Comparison of ENCODE assay signal across 29 cellular contexts in genomic region chr16:26196806-26197205, GRCh38.
"Had no signal": no experiment of that assay in that cellular context is flagged by ENCODE, and none has a peak within 500 bp of the region (broad histone marks: within the 10 kb centered on the region; RNA-seq: fewer than 3 reads in every experiment).

No MANE protein-coding gene starts in this region.

- H3K27ac Mint-ChIP-seq: naive thymus-derived CD4-positive, alpha-beta T cell; natural killer cell; nephron; neural progenitor cell; progenitor cell of endocrine pancreas; stimulated activated effector memory CD8-positive, alpha-beta T cell treated with anti-CD3 and anti-CD28 coated beads, Interleukin-12 subunit alpha, Interleukin-12 subunit beta, amount 100 ng/mL, for 72 hours; stimulated activated naive B cell treated with anti-CD40 and anti-IgM and Interleukin-4, amounts not matched to agents 10 μg/mL and 1 μg/mL and 100 μg/mL, for 72 hours; stimulated activated naive CD8-positive, alpha-beta T cell treated with anti-CD3 and anti-CD28 coated beads, Interleukin-15, Interleukin-2, amounts not matched to agents 100 ng/mL and 50 ng/mL, for 24 hours; type B pancreatic cell had no signal

- H3K4me1 Mint-ChIP-seq: naive thymus-derived CD4-positive, alpha-beta T cell; natural killer cell; nephron; stimulated activated effector memory CD8-positive, alpha-beta T cell treated with anti-CD3 and anti-CD28 coated beads, Interleukin-12 subunit alpha, Interleukin-12 subunit beta, amount 100 ng/mL, for 72 hours; stimulated activated naive B cell treated with anti-CD40 and anti-IgM and Interleukin-4, amounts not matched to agents 10 μg/mL and 1 μg/mL and 100 μg/mL, for 72 hours had no signal

- H3K27me3 Mint-ChIP-seq: stimulated activated naive B cell treated with anti-CD40 and anti-IgM and Interleukin-4, amounts not matched to agents 10 μg/mL and 1 μg/mL and 100 μg/mL, for 72 hours; stimulated activated naive CD8-positive, alpha-beta T cell treated with anti-CD3 and anti-CD28 coated beads, Interleukin-15, Interleukin-2, amounts not matched to agents 100 ng/mL and 50 ng/mL, for 24 hours had no signal

- DNase-seq: naive thymus-derived CD4-positive, alpha-beta T cell; natural killer cell; occipital lobe; ovary; posterior cingulate gyrus; psoas muscle; right lobe of liver; sigmoid colon; small intestine; stimulated activated CD4-positive, alpha-beta T cell treated with anti-CD3 and anti-CD28 coated beads, Interleukin-15, amount 100 ng/mL, for 24 hours; stimulated activated CD4-positive, alpha-beta T cell treated with anti-CD3 and anti-CD28 coated beads, Interleukin-2, amount 100 ng/mL, for 24 hours; stimulated activated CD4-positive, alpha-beta T cell treated with anti-CD3 and anti-CD28 coated beads, Interleukin-2, amount 100 ng/mL, for 48 hours; stimulated activated CD4-positive, alpha-beta T cell treated with anti-CD3 and anti-CD28 coated beads, Interleukin-4, amount 100 ng/mL, for 24 hours; stimulated activated naive B cell treated with anti-CD40 and anti-IgM and Interleukin-4, amounts not matched to agents 10 μg/mL and 1 μg/mL and 100 μg/mL, for 72 hours; stimulated activated naive CD4-positive, alpha-beta T cell treated with Interleukin-2 at 50 U/mL for 16 hours; stomach; testis; tibial artery; transverse colon; upper lobe of right lung; uterus had no signal

- H3K4me2 ChIP-seq: neural progenitor cell had no signal

- H3K4me1 ChIP-seq: neural progenitor cell, parathyroid adenoma, psoas muscle, right lobe of liver, sigmoid colon, stomach, suprapubic skin, testis, tibial artery, transverse colon, upper lobe of right lung, uterus had no signal

- H3K27me3 ChIP-seq: neural progenitor cell, ovary, right lobe of liver, sigmoid colon, stomach, suprapubic skin, testis, tibial artery, transverse colon, upper lobe of right lung, uterus had no signal

- H3K9me3 Mint-ChIP-seq: nephron, neural progenitor cell, type B pancreatic cell had no signal

- H3K27ac ChIP-seq: neural progenitor cell, ovary, parathyroid adenoma, psoas muscle, right lobe of liver, sigmoid colon, stomach, suprapubic skin, testis, tibial artery, transverse colon, upper lobe of right lung, uterus had no signal

- ATAC-seq: naive thymus-derived CD4-positive, alpha-beta T cell; natural killer cell; psoas muscle; right lobe of liver; stimulated activated effector memory CD8-positive, alpha-beta T cell treated with anti-CD3 and anti-CD28 coated beads, Interleukin-12 subunit alpha, Interleukin-12 subunit beta, amount 100 ng/mL, for 72 hours; stimulated activated naive B cell treated with anti-CD40 and anti-IgM and Interleukin-4, amounts not matched to agents 10 μg/mL and 1 μg/mL and 100 μg/mL, for 72 hours; upper lobe of right lung had no signal

- H3K36me3 ChIP-seq: neural progenitor cell, ovary, right lobe of liver, sigmoid colon, stomach, suprapubic skin, tibial artery, transverse colon, upper lobe of right lung, uterus had no signal

- H3K4me3 Mint-ChIP-seq: naive thymus-derived CD4-positive, alpha-beta T cell; natural killer cell; nephron; neural progenitor cell; stimulated activated effector memory CD8-positive, alpha-beta T cell treated with anti-CD3 and anti-CD28 coated beads, Interleukin-12 subunit alpha, Interleukin-12 subunit beta, amount 100 ng/mL, for 72 hours; stimulated activated naive B cell treated with anti-CD40 and anti-IgM and Interleukin-4, amounts not matched to agents 10 μg/mL and 1 μg/mL and 100 μg/mL, for 72 hours; stimulated activated naive CD8-positive, alpha-beta T cell treated with anti-CD3 and anti-CD28 coated beads, Interleukin-15, Interleukin-2, amounts not matched to agents 100 ng/mL and 50 ng/mL, for 24 hours; type B pancreatic cell had no signal

- H3K9ac ChIP-seq: neural progenitor cell, parathyroid adenoma had no signal

- H3K9me3 ChIP-seq: ovary, psoas muscle, right lobe of liver, stomach, suprapubic skin, testis, transverse colon, upper lobe of right lung had no signal

- H3K79me2 ChIP-seq: parathyroid adenoma had no signal

- H3K4me3 ChIP-seq: neural progenitor cell, ovary, psoas muscle, right lobe of liver, sigmoid colon, stomach, suprapubic skin, testis, tibial artery, transverse colon, upper lobe of right lung, uterus had no signal

- H3K36me3 Mint-ChIP-seq: naive thymus-derived CD4-positive, alpha-beta T cell; natural killer cell; neural progenitor cell; stimulated activated effector memory CD8-positive, alpha-beta T cell treated with anti-CD3 and anti-CD28 coated beads, Interleukin-12 subunit alpha, Interleukin-12 subunit beta, amount 100 ng/mL, for 72 hours; stimulated activated naive B cell treated with anti-CD40 and anti-IgM and Interleukin-4, amounts not matched to agents 10 μg/mL and 1 μg/mL and 100 μg/mL, for 72 hours had no signal
